In genomic region chr11:126383301-126384052, GRCh38 we compare ENCODE assay signal across 21 cellular contexts. TPM values are rescaled to one million over a fixed set of nuclear protein-coding genes. Genes with fewer than 3 reads are reported as not detected.
DNase-seq lines count a peak whose midpoint lies in the region; ATAC-seq and TF ChIP-seq lines count a peak whose summit lies in the region.
"Had no signal": no experiment of that assay in that cellular context is flagged by ENCODE, and none has a peak within 500 bp of the region (broad histone marks: within the 10 kb centered on the region; RNA-seq: fewer than 3 reads in every experiment).

No MANE protein-coding gene starts in this region.

- TF ChIP-seq CTCF in left ventricle myocardium inferior (IDR thresholded peaks at IDR 0.05; ENCODE audit: borderline replicate concordance) (no peak), colonic mucosa (IDR thresholded peaks at IDR 0.05) (no peak), GM20000 (IDR thresholded peaks at IDR 0.05; ENCODE audit: extremely low read depth, missing control alignments) (no peak)

- no peak overlapping the region for H3K4me3 Mint-ChIP-seq in activated CD4-positive, alpha-beta memory T cell treated with anti-CD3 and anti-CD28 coated beads, Interleukin-2, amount 10 ng/mL, durations not matched to agents 7 days and 5 days
- H3K4me3 Mint-ChIP-seq: activated B cell treated with CpG ODN at 0.5 μM for 24 hours; activated naive CD8-positive, alpha-beta T cell; activated T-cell treated with anti-CD3 and anti-CD28 coated beads, Interleukin-2, amount 50 U/mL, for 72 hours; CD4-positive, CD25-positive, alpha-beta regulatory T cell had no signal

- H3K27ac ChIP-seq in right cardiac atrium (ENCODE audit: low read length) (no peak overlapping the region), left ventricle myocardium inferior (replicated peaks) (no peak overlapping the region), colonic mucosa (peak overlapping the region; percentile 47), mucosa of rectum (ENCODE audit: low read depth in 2 of 2, low read length in 2 of 2) (peak overlapping the region; percentile 49 to 77)
- H3K27ac ChIP-seq: gastroesophageal sphincter, parathyroid adenoma had no signal

- H3K4me1 ChIP-seq in right cardiac atrium (ENCODE audit: control insufficient read depth, insufficient read depth, low read length): peaks cover 15% of the 10 kb centered on the region
- peaks cover 87% of the 10 kb centered on the region for H3K4me1 ChIP-seq in left ventricle myocardium inferior
- peaks cover 17% of the 10 kb centered on the region for H3K4me1 ChIP-seq in colonic mucosa
- H3K4me1 ChIP-seq in mucosa of rectum (ENCODE audit: control insufficient read depth in 2 of 2, insufficient read depth in 2 of 2, low read length in 2 of 2): peaks cover 13 to 35% of the 10 kb centered on the region in 2 donors
- H3K4me1 ChIP-seq: parathyroid adenoma had no signal

- no peak overlapping the region for H3K27ac Mint-ChIP-seq in activated CD4-positive, alpha-beta memory T cell treated with anti-CD3 and anti-CD28 coated beads, Interleukin-2, amount 10 ng/mL, durations not matched to agents 7 days and 5 days
- H3K27ac Mint-ChIP-seq: activated B cell treated with CpG ODN at 0.5 μM for 24 hours; activated naive CD8-positive, alpha-beta T cell; activated T-cell treated with anti-CD3 and anti-CD28 coated beads, Interleukin-2, amount 50 U/mL, for 72 hours; CD4-positive, CD25-positive, alpha-beta regulatory T cell had no signal

- H3K9ac ChIP-seq in colonic mucosa (ENCODE audit: low read depth in 2 of 2, low read length in 2 of 2) (peak overlapping the region in 1 of 2 donors; percentile 34), mucosa of rectum (ENCODE audit: low read depth in 1 of 2, low read length in 2 of 2) (peak overlapping the region in 1 of 2 donors; percentile 60)
- H3K9ac ChIP-seq: parathyroid adenoma had no signal

- H3K36me3 ChIP-seq in left ventricle myocardium inferior (no peaks in the 10 kb centered on the region), colonic mucosa (no peaks in the 10 kb centered on the region), mucosa of rectum (ENCODE audit: control insufficient read depth in 2 of 2, insufficient read depth in 2 of 2, low read length in 2 of 2) (no peaks in the 10 kb centered on the region)
- H3K36me3 ChIP-seq: gastroesophageal sphincter had no signal

- POLR2A ChIA-PET in activated CD4-positive, alpha-beta memory T cell treated with anti-CD3 and anti-CD28 coated beads, Interleukin-2, amount 10 ng/mL, durations not matched to agents 7 days and 5 days (lab: Charles Lee): no interaction called here

- H3K4me1 Mint-ChIP-seq in activated CD4-positive, alpha-beta memory T cell treated with anti-CD3 and anti-CD28 coated beads, Interleukin-2, amount 10 ng/mL, durations not matched to agents 7 days and 5 days: no peaks in the 10 kb centered on the region
- H3K4me1 Mint-ChIP-seq: activated B cell treated with CpG ODN at 0.5 μM for 24 hours; CD4-positive, CD25-positive, alpha-beta regulatory T cell had no signal

- no peaks in the 10 kb centered on the region for H3K27me3 Mint-ChIP-seq in activated CD4-positive, alpha-beta memory T cell treated with anti-CD3 and anti-CD28 coated beads, Interleukin-2, amount 10 ng/mL, durations not matched to agents 7 days and 5 days
- H3K27me3 Mint-ChIP-seq: activated B cell treated with CpG ODN at 0.5 μM for 24 hours; activated naive CD8-positive, alpha-beta T cell; CD4-positive, CD25-positive, alpha-beta regulatory T cell had no signal

- WGBS in right cardiac atrium: 75% methylated on average over 14 of the region's 14 CpGs

- no peaks in the 10 kb centered on the region for H3K36me3 Mint-ChIP-seq in activated CD4-positive, alpha-beta memory T cell treated with anti-CD3 and anti-CD28 coated beads, Interleukin-2, amount 10 ng/mL, durations not matched to agents 7 days and 5 days (ENCODE audit: low read depth)
- H3K36me3 Mint-ChIP-seq: activated naive CD8-positive, alpha-beta T cell; CD4-positive, CD25-positive, alpha-beta regulatory T cell had no signal

- ATAC-seq in right cardiac atrium: no peak
- ATAC-seq in GM21367 (IDR thresholded peaks at IDR 0.05; ENCODE audit: unreplicated experiment): no peak
- ATAC-seq: activated T-cell treated with anti-CD3 and anti-CD28 coated beads, Interleukin-2, amount 50 U/mL, for 72 hours; gastroesophageal sphincter had no signal

- intact Hi-C loops in right cardiac atrium (cut with DNase I): no loop called here
- intact Hi-C loops in left ventricle myocardium inferior (cut with micrococcal nuclease): no loop called here
- intact Hi-C loops in colonic mucosa (cut with DNase I): no loop called here

- H3K9me3 Mint-ChIP-seq in activated CD4-positive, alpha-beta memory T cell treated with anti-CD3 and anti-CD28 coated beads, Interleukin-2, amount 10 ng/mL, durations not matched to agents 7 days and 5 days: no peaks in the 10 kb centered on the region
- H3K9me3 Mint-ChIP-seq: activated B cell treated with CpG ODN at 0.5 μM for 24 hours; activated T-cell treated with anti-CD3 and anti-CD28 coated beads, Interleukin-2, amount 50 U/mL, for 72 hours; CD4-positive, CD25-positive, alpha-beta regulatory T cell had no signal

- no peaks in the 10 kb centered on the region for H3K27me3 ChIP-seq in right cardiac atrium (ENCODE audit: control insufficient read depth, insufficient read depth)
- no peaks in the 10 kb centered on the region for H3K27me3 ChIP-seq in left ventricle myocardium inferior (ENCODE audit: low read depth)
- H3K27me3 ChIP-seq in colonic mucosa: no peaks in the 10 kb centered on the region
- no peaks in the 10 kb centered on the region for H3K27me3 ChIP-seq in mucosa of rectum (ENCODE audit: control insufficient read depth in 2 of 2, insufficient read depth in 2 of 2, low read length in 2 of 2)
- H3K27me3 ChIP-seq: gastroesophageal sphincter had no signal

- H3K4me3 ChIP-seq in right cardiac atrium (ENCODE audit: low read length): no peak overlapping the region
- no peak overlapping the region for H3K4me3 ChIP-seq in left ventricle myocardium inferior
- no peak overlapping the region for H3K4me3 ChIP-seq in colonic mucosa
- no peak overlapping the region for H3K4me3 ChIP-seq in mucosa of rectum (ENCODE audit: low read length in 2 of 2)
- H3K4me3 ChIP-seq: gastroesophageal sphincter had no signal

- DNase-seq in right cardiac atrium (peak in 2 of 3 donors; percentile 49 to 55), left ventricle myocardium inferior (no peak), colonic mucosa (no peak), NCI-H748 treated with DMSO at 0.1 percent for 48 hours (lab: John Stamatoyannopoulos, UW) (no peak), GM20000 (ENCODE audit: low spot score) (no peak)
- no peak for DNase-seq in activated CD4-positive, alpha-beta memory T cell treated with anti-CD3 and anti-CD28 coated beads, Interleukin-2, amount 10 ng/mL, durations not matched to agents 7 days and 5 days
- DNase-seq: activated B cell treated with CpG ODN at 0.5 μM for 24 hours; activated T-cell treated with anti-CD3 and anti-CD28 coated beads, Interleukin-2, amount 50 U/mL, for 72 hours; CD4-positive, CD25-positive, alpha-beta regulatory T cell; DMS53; KBM-7; MV-4-11; NCI-H1930; SHP77 treated with DMSO at 0.1 percent for 48 hours; stimulated activated CD4-positive, alpha-beta T cell treated with anti-CD3 and anti-CD28 coated beads, Interleukin-2, amount 100 ng/mL, for 48 hours; T-helper 2 cell had no signal

- CTCF ChIA-PET in activated CD4-positive, alpha-beta memory T cell treated with anti-CD3 and anti-CD28 coated beads, Interleukin-2, amount 10 ng/mL, durations not matched to agents 7 days and 5 days (lab: Charles Lee): no interaction called here

- H3K9me3 ChIP-seq in right cardiac atrium (ENCODE audit: control insufficient read depth, low read length): no peaks in the 10 kb centered on the region
- no peaks in the 10 kb centered on the region for H3K9me3 ChIP-seq in left ventricle myocardium inferior (replicated peaks)
- no peaks in the 10 kb centered on the region for H3K9me3 ChIP-seq in colonic mucosa
- H3K9me3 ChIP-seq in mucosa of rectum (ENCODE audit: control insufficient read depth in 2 of 2, low read length in 2 of 2): no peaks in the 10 kb centered on the region
- H3K9me3 ChIP-seq: gastroesophageal sphincter had no signal

RNA-seq across cellular contexts. Expression of gene ST3GAL4, which starts 28.0 kb away (rescaled TPM):
- total RNA-seq in right cardiac atrium: 10 to 100 TPM; 57.3 to 96.9 (median 65.4) TPM
- polyA plus RNA-seq in right cardiac atrium: 57.5 TPM
- total RNA-seq in left ventricle myocardium inferior: 61.7 TPM
- total RNA-seq in colonic mucosa: 100 to 1,000 TPM; 123 to 304 TPM
- 1 to 10 TPM; 7.4 to 8.5 TPM for total RNA-seq in activated CD4-positive, alpha-beta memory T cell treated with anti-CD3 and anti-CD28 coated beads, Interleukin-2, amount 10 ng/mL, durations not matched to agents 7 days and 5 days

Comparison
In these comparisons a context has a peak if more than half of its experiments do, and no peak if none do; other contexts are left out.
1. DNase-seq: peak in right cardiac atrium (2 of 3); none in left ventricle myocardium inferior (single experiment), colonic mucosa (single experiment), NCI-H748 treated with DMSO at 0.1 percent for 48 hours (single experiment), activated CD4-positive, alpha-beta memory T cell treated with anti-CD3 and anti-CD28 coated beads, Interleukin-2, amount 10 ng/mL, durations not matched to agents 7 days and 5 days (single experiment) and GM20000 (single experiment).
2. H3K27ac ChIP-seq: peak in colonic mucosa (single experiment) and mucosa of rectum (2 of 2); none in right cardiac atrium (single experiment) and left ventricle myocardium inferior (single experiment).